ENCODE assay signal across 11 cellular contexts in genomic region chr3:46500631-46501377, GRCh38. TPM values are rescaled to one million over a fixed set of nuclear protein-coding genes. Genes with fewer than 3 reads are reported as not detected.
DNase-seq lines count a peak whose midpoint lies in the region; ATAC-seq and TF ChIP-seq lines count a peak whose summit lies in the region.
"Had no signal": no experiment of that assay in that cellular context is flagged by ENCODE, and none has a peak within 500 bp of the region (broad histone marks: within the 10 kb centered on the region; RNA-seq: fewer than 3 reads in every experiment).

No MANE protein-coding gene starts in this region.

- peaks cover 18% of the 10 kb centered on the region for H3K4me1 Mint-ChIP-seq in activated CD8-positive, alpha-beta T cell treated with anti-CD3 and anti-CD28 coated beads for 36 hours (ENCODE audit: low read depth)

- H3K9me3 Mint-ChIP-seq in activated CD8-positive, alpha-beta T cell treated with anti-CD3 and anti-CD28 coated beads for 36 hours: peaks cover 2% of the 10 kb centered on the region
- H3K9me3 Mint-ChIP-seq: naive thymus-derived CD8-positive, alpha-beta T cell had no signal

- POLR2A ChIA-PET in activated CD8-positive, alpha-beta T cell treated with anti-CD3 and anti-CD28 coated beads for 36 hours (lab: Charles Lee): interaction anchor here (0.7 kb wide), 1 partner anchor 16 kb away, joined by 4 read pairs; no protein-coding TSS in a partner anchor
- POLR2A ChIA-PET in RWPE1 (lab: Yijun Ruan, JAX; ENCODE audit: low non-redundant PET): no interaction called here

- CTCF ChIA-PET in activated CD8-positive, alpha-beta T cell treated with anti-CD3 and anti-CD28 coated beads for 36 hours (lab: Charles Lee): interaction anchor here (1.7 to 8.5 kb wide), 3 partner anchors 12 to 129 kb away, joined by 6 to 76 read pairs (median 10); no protein-coding TSS in a partner anchor
- CTCF ChIA-PET in RWPE1 (lab: Yijun Ruan, JAX): no interaction called here

- DNase-seq in GM12864 (ENCODE audit: low read depth): peak; percentile 22
- peak; percentile 81 for DNase-seq in M059J (ENCODE audit: low read depth)
- DNase-seq in choroid plexus epithelial cell (ENCODE audit: low read depth): peak; percentile 51
- peak; percentile 65 for DNase-seq in skeletal muscle cell (ENCODE audit: low read depth)
- no peak for DNase-seq in activated CD8-positive, alpha-beta T cell treated with anti-CD3 and anti-CD28 coated beads for 36 hours
- no peak for DNase-seq in RWPE1 (ENCODE audit: low spot score)
- DNase-seq: activated T-cell treated with anti-CD3 and anti-CD28 coated beads, Interleukin-2, amount 50 U/mL, for 1 hour; body of pancreas; naive thymus-derived CD8-positive, alpha-beta T cell; NCI-H2171 treated with DMSO at 0.1 percent for 48 hours had no signal

- intact Hi-C loops in activated CD8-positive, alpha-beta T cell treated with anti-CD3 and anti-CD28 coated beads for 36 hours (cut with micrococcal nuclease): no loop called here

- no peak overlapping the region for H3K27ac Mint-ChIP-seq in activated CD8-positive, alpha-beta T cell treated with anti-CD3 and anti-CD28 coated beads for 36 hours

- no peak overlapping the region for H3K4me3 Mint-ChIP-seq in activated CD8-positive, alpha-beta T cell treated with anti-CD3 and anti-CD28 coated beads for 36 hours
- H3K4me3 Mint-ChIP-seq: naive thymus-derived CD8-positive, alpha-beta T cell had no signal

- TF ChIP-seq CTCF in GM12864 (IDR thresholded peaks at IDR 0.05; ENCODE audit: low read depth, low read length, missing control alignments): no peak
- no peak for TF ChIP-seq CTCF in choroid plexus epithelial cell (conservative IDR thresholded peaks at IDR 0.05; ENCODE audit: low read depth, low read length)
- TF ChIP-seq CTCF in activated CD8-positive, alpha-beta T cell treated with anti-CD3 and anti-CD28 coated beads for 36 hours (IDR thresholded peaks at IDR 0.05): no peak
- no peak for TF ChIP-seq CTCF in RWPE1 (conservative IDR thresholded peaks at IDR 0.05; ENCODE audit: low read depth)

- ATAC-seq in activated CD8-positive, alpha-beta T cell treated with anti-CD3 and anti-CD28 coated beads for 36 hours: no peak
- no peak for ATAC-seq in GM19328 (IDR thresholded peaks at IDR 0.05; ENCODE audit: unreplicated experiment)
- ATAC-seq: body of pancreas; naive thymus-derived CD8-positive, alpha-beta T cell had no signal

- H3K27ac ChIP-seq in RWPE1: no peak overlapping the region
- H3K27ac ChIP-seq: body of pancreas had no signal

- no peaks in the 10 kb centered on the region for H3K27me3 Mint-ChIP-seq in activated CD8-positive, alpha-beta T cell treated with anti-CD3 and anti-CD28 coated beads for 36 hours
- H3K27me3 Mint-ChIP-seq: naive thymus-derived CD8-positive, alpha-beta T cell had no signal

- no peaks in the 10 kb centered on the region for H3K36me3 Mint-ChIP-seq in activated CD8-positive, alpha-beta T cell treated with anti-CD3 and anti-CD28 coated beads for 36 hours (ENCODE audit: low read depth)
- H3K36me3 Mint-ChIP-seq: naive thymus-derived CD8-positive, alpha-beta T cell had no signal

- H3K4me3 ChIP-seq in GM12864 (ENCODE audit: low read depth, low read length) (no peak overlapping the region), choroid plexus epithelial cell (ENCODE audit: low read depth, low read length) (no peak overlapping the region), skeletal muscle cell (ENCODE audit: low read depth, low read length) (no peak overlapping the region)
- H3K4me3 ChIP-seq: body of pancreas had no signal

RNA-seq across cellular contexts. Expression of gene RTP3, which starts 3.0 kb away (rescaled TPM):
- 0.20 and 0.81 TPM in 2 replicates for total RNA-seq in M059J (2014; rRNA removed; shearing (Covaris generic))
- not detected for total RNA-seq in activated CD8-positive, alpha-beta T cell treated with anti-CD3 and anti-CD28 coated beads for 36 hours
- total RNA-seq: body of pancreas; naive thymus-derived CD8-positive, alpha-beta T cell had no signal

RNA-seq across cellular contexts. Expression of gene LTF, which starts 36.1 kb away (rescaled TPM):
- 0.30 and 0.52 TPM in 2 replicates for total RNA-seq in M059J (2014; rRNA removed; shearing (Covaris generic))
- not detected for total RNA-seq in activated CD8-positive, alpha-beta T cell treated with anti-CD3 and anti-CD28 coated beads for 36 hours
- total RNA-seq: naive thymus-derived CD8-positive, alpha-beta T cell had no signal

Comparison
In these comparisons a context has a peak if more than half of its experiments do, and no peak if none do; other contexts are left out.
1. DNase-seq: peak in GM12864 (single experiment), M059J (single experiment), choroid plexus epithelial cell (single experiment) and skeletal muscle cell (single experiment); none in activated CD8-positive, alpha-beta T cell treated with anti-CD3 and anti-CD28 coated beads for 36 hours (single experiment) and RWPE1 (single experiment).